Comparison of ENCODE assay signal across 1 cellular context in genomic region chr5:82277987-82278710, GRCh38.
A peak's percentile ranks its signal among the peaks of the same experiment; 100 is the strongest.
TF ChIP-seq lines count a peak whose summit lies in the region.

RPS23 (minus strand) TSS chr5:82278354; CDS start chr5:82278323, 31 bp downstream.

TF ChIP-seq in HepG2, 621 proteins besides CTCF, POLR2A, EP300 and RAD21 (continued from another document and continues in another):
- TF ChIP-seq ARID4A (CRISPR knock-in tag; IDR thresholded peaks at IDR 0.05; ENCODE audit: borderline replicate concordance) (peak; percentile 72), MED1 (CRISPR knock-in tag; IDR thresholded peaks at IDR 0.05) (peak; percentile 36), ZNF282 (IDR thresholded peaks at IDR 0.05; ENCODE audit: partially characterized antibody) (no peak), HOMEZ (CRISPR knock-in tag; IDR thresholded peaks at IDR 0.05; ENCODE audit: low read depth) (no peak; the same call in 1 of the 2 replicates), SMAD3 (CRISPR knock-in tag; IDR thresholded peaks at IDR 0.05) (peak; percentile 54; the same call in 1 of the 2 replicates), ZBTB39 (CRISPR knock-in tag; IDR thresholded peaks at IDR 0.05) (no peak), ZNF761 (CRISPR knock-in tag; conservative IDR thresholded peaks at IDR 0.05) (no peak), ZNF292 (CRISPR knock-in tag; IDR thresholded peaks at IDR 0.05; ENCODE audit: borderline replicate concordance, low read depth) (no peak), NFKBIZ (CRISPR knock-in tag; IDR thresholded peaks at IDR 0.05) (no peak), ZC3H13 (CRISPR knock-in tag; IDR thresholded peaks at IDR 0.05) (no peak), CHD2 (IDR thresholded peaks at IDR 0.05; ENCODE audit: low read depth, low read length) (no peak), DNMT1 (CRISPR knock-in tag; IDR thresholded peaks at IDR 0.05) (no peak), ZMAT5 (CRISPR knock-in tag; IDR thresholded peaks at IDR 0.05; ENCODE audit: borderline replicate concordance, low read depth) (no peak), ZNF20 (CRISPR knock-in tag; IDR thresholded peaks at IDR 0.05) (no peak), ZBTB40 (IDR thresholded peaks at IDR 0.05) (no peak), ZBTB40 (CRISPR knock-in tag; IDR thresholded peaks at IDR 0.05) (peak; percentile 60; the same call in 1 of the 2 replicates), GATAD1 (CRISPR knock-in tag; IDR thresholded peaks at IDR 0.05) (peak; percentile 90), ZNF432 (CRISPR knock-in tag; IDR thresholded peaks at IDR 0.05; ENCODE audit: borderline replicate concordance) (no peak), ZNF234 (CRISPR knock-in tag; conservative IDR thresholded peaks at IDR 0.05) (peak; percentile 64; the same call in 1 of the 2 replicates), FOXK2 (IDR thresholded peaks at IDR 0.05) (no peak), THAP8 (CRISPR knock-in tag; IDR thresholded peaks at IDR 0.05; ENCODE audit: borderline replicate concordance) (0 out of 2 replicates have a peak, but pooled peaks have one; percentile 48), POLR2AphosphoS5 (IDR thresholded peaks at IDR 0.05; ENCODE audit: low read depth, low read length) (peak; percentile 97), ELF4 (CRISPR knock-in tag; IDR thresholded peaks at IDR 0.05; ENCODE audit: borderline replicate concordance) (no peak), ZNF354B (CRISPR knock-in tag; IDR thresholded peaks at IDR 0.05) (no peak), ZNF674 (CRISPR knock-in tag; IDR thresholded peaks at IDR 0.05; ENCODE audit: low read depth) (no peak), ZNF788 (CRISPR knock-in tag; IDR thresholded peaks at IDR 0.05; ENCODE audit: borderline replicate concordance) (0 out of 2 replicates have a peak, but pooled peaks have one; percentile 26), ZNF839 (CRISPR knock-in tag; IDR thresholded peaks at IDR 0.05; ENCODE audit: borderline replicate concordance) (no peak), ZBTB38 (CRISPR knock-in tag; IDR thresholded peaks at IDR 0.05) (no peak), ARHGAP35 (CRISPR knock-in tag; IDR thresholded peaks at IDR 0.05; ENCODE audit: borderline replicate concordance) (no peak; the same call in 1 of the 2 replicates), AKAP8 (CRISPR knock-in tag; IDR thresholded peaks at IDR 0.05) (no peak), ZNF18 (CRISPR knock-in tag; IDR thresholded peaks at IDR 0.05; ENCODE audit: insufficient replicate concordance) (peak; percentile 50), ZFP82 (CRISPR knock-in tag; IDR thresholded peaks at IDR 0.05; ENCODE audit: borderline replicate concordance) (peak; percentile 87; the same call in 1 of the 2 replicates), ZNF883 (CRISPR knock-in tag; IDR thresholded peaks at IDR 0.05; ENCODE audit: not compliant biosample characterization) (no peak), JARID2 (CRISPR knock-in tag; IDR thresholded peaks at IDR 0.05; ENCODE audit: insufficient replicate concordance) (no peak), NRL (CRISPR knock-in tag; IDR thresholded peaks at IDR 0.05; ENCODE audit: borderline replicate concordance) (peak; percentile 91), KDM5B (CRISPR knock-in tag; IDR thresholded peaks at IDR 0.05; ENCODE audit: borderline replicate concordance) (peak; percentile 73; the same call in 1 of the 2 replicates), ZNF552 (CRISPR knock-in tag; IDR thresholded peaks at IDR 0.05; ENCODE audit: borderline replicate concordance) (0 out of 2 replicates have a peak, but pooled peaks have one; percentile 58), ZGPAT (CRISPR knock-in tag; IDR thresholded peaks at IDR 0.05) (peak; percentile 48; the same call in 1 of the 2 replicates), ZNF678 (CRISPR knock-in tag; IDR thresholded peaks at IDR 0.05) (no peak), MXI1 (IDR thresholded peaks at IDR 0.05; ENCODE audit: borderline replicate concordance, low read depth, low read length) (peak; percentile 68; the same call in 2 of the 3 replicates)
